ENCODE assay signal across 14 cellular contexts in genomic region chr14:101838476-101838875, GRCh38.
A peak's percentile ranks its signal among the peaks of the same experiment; 100 is the strongest.
DNase-seq lines count a peak whose midpoint lies in the region; ATAC-seq and TF ChIP-seq lines count a peak whose summit lies in the region.
"Had no signal": no experiment of that assay in that cellular context is flagged by ENCODE, and none has a peak within 500 bp of the region (broad histone marks: within the 10 kb centered on the region; RNA-seq: fewer than 3 reads in every experiment).

No MANE protein-coding gene starts in this region.

- no peaks in the 10 kb centered on the region for H3K27me3 Mint-ChIP-seq in T-cell

- no peak for TF ChIP-seq CTCF in left ventricle myocardium inferior (IDR thresholded peaks at IDR 0.05; ENCODE audit: borderline replicate concordance)
- TF ChIP-seq CTCF in thyroid gland (IDR thresholded peaks at IDR 0.05), result no peak

- H3K4me3 ChIP-seq in left ventricle myocardium inferior (no peak overlapping the region), thyroid gland (replicated peaks in 1 of 3) (no peak overlapping the region)
- H3K4me3 ChIP-seq: heart left ventricle, mucosa of descending colon, upper lobe of right lung had no signal

- H3K27ac ChIP-seq in left ventricle myocardium inferior (replicated peaks), result peak overlapping the region; percentile 18
- H3K27ac ChIP-seq in thyroid gland, result peak overlapping the region in 1 of 3 donors; percentile 74
- H3K27ac ChIP-seq: upper lobe of right lung had no signal

- H3K36me3 ChIP-seq in left ventricle myocardium inferior (no peaks in the 10 kb centered on the region), thyroid gland (no peaks in the 10 kb centered on the region)
- H3K36me3 ChIP-seq: upper lobe of right lung had no signal

- ATAC-seq in Right ventricle myocardium inferior (no peak), T-cell (replicated peaks in 1 of 4) (no peak), GM18861 (IDR thresholded peaks at IDR 0.05; ENCODE audit: unreplicated experiment) (no peak), Right ventricle myocardium superior (ENCODE audit: poor library complexity) (no peak)
- ATAC-seq: heart left ventricle, upper lobe of right lung had no signal

- H3K4me1 Mint-ChIP-seq in T-cell, result peaks cover 93 to 97% (median 94%) of the 10 kb centered on the region in 3 donors

- H3K4me1 ChIP-seq in left ventricle myocardium inferior (peaks cover 98% of the 10 kb centered on the region), thyroid gland (peaks cover 58 to 84% of the 10 kb centered on the region in 2 donors)

- POLR2A ChIA-PET in T-cell (lab: Charles Lee), result no interaction called here

- H3K27me3 ChIP-seq in left ventricle myocardium inferior (ENCODE audit: low read depth) (no peaks in the 10 kb centered on the region), thyroid gland (no peaks in the 10 kb centered on the region)
- H3K27me3 ChIP-seq: heart left ventricle, upper lobe of right lung had no signal

- WGBS in thyroid gland, 2 donors, result 94 to 95% methylated on average over 5 of the region's 5 CpGs

- intact Hi-C loops in left ventricle myocardium inferior (cut with micrococcal nuclease) (no loop called here), Right ventricle myocardium inferior (cut with DNase I) (no loop called here), thyroid gland (cut with DNase I) (no loop called here), Right ventricle myocardium superior (cut with DNase I) (no loop called here)

- H3K4me3 Mint-ChIP-seq in T-cell, result peak overlapping the region; percentile 19 to 77 (median 41)

- CTCF ChIA-PET in T-cell (lab: Charles Lee), result no interaction called here

- no peak for TF ChIP-seq POLR2A in thyroid gland (IDR thresholded peaks at IDR 0.05)

- no peaks in the 10 kb centered on the region for H3K9me3 ChIP-seq in left ventricle myocardium inferior (replicated peaks)
- H3K9me3 ChIP-seq in thyroid gland, result no peaks in the 10 kb centered on the region
- H3K9me3 ChIP-seq: heart left ventricle, mucosa of descending colon, upper lobe of right lung had no signal

- H3K9me3 Mint-ChIP-seq in T-cell, result no peaks in the 10 kb centered on the region

- DNase-seq in left ventricle myocardium inferior (no peak), Right ventricle myocardium inferior (ENCODE audit: missing footprints) (no peak), T-cell (no peak), epidermal melanocyte (ENCODE audit: insufficient read length, low spot score) (peak; percentile 52), thyroid gland (peak; percentile 44 to 64), Right ventricle myocardium superior (no peak), C1 segment of cervical spinal cord (lab: John Stamatoyannopoulos, UW) (no peak)
- DNase-seq: heart left ventricle, kidney glomerular epithelial cell, mucosa of descending colon, NCI-H1092 treated with DMSO at 0.1 percent for 48 hours, NCI-H510A, upper lobe of right lung had no signal

- H3K27ac Mint-ChIP-seq in T-cell, result peak overlapping the region; percentile 92 to 97

- peaks cover 39% of the 10 kb centered on the region for H3K36me3 Mint-ChIP-seq in T-cell

Comparison
In these comparisons a context has a peak if more than half of its experiments do, and no peak if none do; other contexts are left out.
1. DNase-seq: peak in epidermal melanocyte (single experiment) and thyroid gland (2 of 2); none in left ventricle myocardium inferior (single experiment), Right ventricle myocardium inferior (single experiment), T-cell (0 of 34), Right ventricle myocardium superior (single experiment) and C1 segment of cervical spinal cord (0 of 14).